Comparison of ENCODE assay signal across 16 cellular contexts in genomic region chr3:143352031-143352623, GRCh38.
DNase-seq lines count a peak whose midpoint lies in the region; ATAC-seq, FAIRE-seq and TF ChIP-seq lines count a peak whose summit lies in the region.
"Had no signal": no experiment of that assay in that cellular context is flagged by ENCODE, and none has a peak within 500 bp of the region (broad histone marks: within the 10 kb centered on the region; RNA-seq: fewer than 3 reads in every experiment).

No MANE protein-coding gene starts in this region.

- no peaks in the 10 kb centered on the region for H3K4me1 Mint-ChIP-seq in effector memory CD8-positive, alpha-beta T cell (ENCODE audit: low read depth in 2 of 2)

- no peak for FAIRE-seq in kidney (lab: Jason Lieb, UNC)
- FAIRE-seq: A549 had no signal

- H3K27ac ChIP-seq in DND-41 (ENCODE audit: low read length) (peak overlapping the region; percentile 54; the same call in 1 of the 2 replicates), kidney (ENCODE audit: low read depth in 2 of 2, low read length in 2 of 2) (no peak overlapping the region)
- H3K27ac ChIP-seq: A549, C4-2B had no signal

- ATAC-seq in DND-41 (ENCODE audit: insufficient read depth, low read depth) (no peak), GM19328 (IDR thresholded peaks at IDR 0.05; ENCODE audit: unreplicated experiment) (no peak)
- no peak for ATAC-seq in effector memory CD8-positive, alpha-beta T cell (replicated peaks)
- ATAC-seq: A549 had no signal

- no peaks in the 10 kb centered on the region for H3K36me3 ChIP-seq in DND-41 (ENCODE audit: insufficient read depth, low read length)
- H3K36me3 ChIP-seq in kidney (ENCODE audit: control insufficient read depth in 1 of 2, insufficient read depth in 2 of 2, low read length in 2 of 2), result no peaks in the 10 kb centered on the region
- H3K36me3 ChIP-seq: HAP-1 had no signal

- no peak overlapping the region for H3K4me2 ChIP-seq in DND-41 (ENCODE audit: insufficient read depth, low read length)
- H3K4me2 ChIP-seq: A549 had no signal

- no peaks in the 10 kb centered on the region for H3K9me3 Mint-ChIP-seq in effector memory CD8-positive, alpha-beta T cell

- H3K4me1 ChIP-seq in DND-41 (ENCODE audit: insufficient read depth, low read length), result peaks cover 43% of the 10 kb centered on the region
- H3K4me1 ChIP-seq in kidney (ENCODE audit: control insufficient read depth in 1 of 2, insufficient read depth in 1 of 2, low read depth in 1 of 2, low read length in 2 of 2), result no peaks in the 10 kb centered on the region
- H3K4me1 ChIP-seq: A549, HAP-1 had no signal

- DNase-seq in DND-41 (no peak), NCI-H82 treated with DMSO at 0.1 percent for 48 hours (lab: John Stamatoyannopoulos, UW; ENCODE audit: unreplicated experiment) (peak; percentile 53), kidney (peak; percentile 52), pulmonary artery endothelial cell (ENCODE audit: low read depth, low spot score) (peak; percentile 69), GOT3 (lab: John Stamatoyannopoulos, UW) (no peak)
- no peak for DNase-seq in effector memory CD8-positive, alpha-beta T cell
- no peak for DNase-seq in activated CD4-positive, alpha-beta T cell treated with anti-CD3 and anti-CD28 coated beads, Interleukin-2, amount 50 U/mL, for 48 hours
- DNase-seq: DMS 273 treated with DMSO at 0.1 percent for 48 hours, KBM-7, NCI-H1436 treated with DMSO at 0.1 percent for 48 hours, NCI-H2081, NCI-H748 treated with DMSO at 0.1 percent for 48 hours had no signal

- no peaks in the 10 kb centered on the region for H3K9me3 ChIP-seq in DND-41 (ENCODE audit: insufficient read depth, low read length, severe bottlenecking)
- no peaks in the 10 kb centered on the region for H3K9me3 ChIP-seq in kidney (ENCODE audit: control insufficient read depth in 1 of 2, low read length in 2 of 2)
- H3K9me3 ChIP-seq: A549, HAP-1 had no signal

- no peaks in the 10 kb centered on the region for H3K36me3 Mint-ChIP-seq in effector memory CD8-positive, alpha-beta T cell (ENCODE audit: insufficient read depth)

- H3K4me3 Mint-ChIP-seq in effector memory CD8-positive, alpha-beta T cell, result no peak overlapping the region

- H3K4me3 ChIP-seq in DND-41 (ENCODE audit: low read depth in 1 of 2, low read length in 2 of 2), result no peak overlapping the region
- no peak overlapping the region for H3K4me3 ChIP-seq in kidney (ENCODE audit: low read length in 2 of 2)
- H3K4me3 ChIP-seq: A549, HAP-1 had no signal

- H2AFZ ChIP-seq in DND-41 (ENCODE audit: low read depth, low read length), result no peak overlapping the region

- H3K27ac Mint-ChIP-seq in effector memory CD8-positive, alpha-beta T cell, result no peak overlapping the region

- H3K27me3 ChIP-seq in DND-41 (ENCODE audit: insufficient read depth, low read length, poor library complexity), result no peaks in the 10 kb centered on the region

- intact Hi-C loops in kidney (cut with DNase I), result no loop called here

- H3K79me2 ChIP-seq in DND-41 (ENCODE audit: insufficient read depth, low read length), result no peaks in the 10 kb centered on the region

- H3K9ac ChIP-seq in DND-41 (ENCODE audit: low read depth, low read length) (no peak overlapping the region), kidney (ENCODE audit: low read length in 2 of 2) (no peak overlapping the region)

- no peaks in the 10 kb centered on the region for H3K27me3 Mint-ChIP-seq in effector memory CD8-positive, alpha-beta T cell

- TF ChIP-seq CTCF in DND-41 (IDR thresholded peaks at IDR 0.05; ENCODE audit: borderline replicate concordance, extremely low read depth, low read length, poor library complexity, severe bottlenecking) (no peak), kidney (IDR thresholded peaks at IDR 0.05; ENCODE audit: borderline replicate concordance, extremely low read depth, insufficient read depth) (no peak)

- H4K20me1 ChIP-seq in DND-41 (ENCODE audit: insufficient read depth, low read length), result no peaks in the 10 kb centered on the region

Comparison
In these comparisons a context has a peak if more than half of its experiments do, and no peak if none do; other contexts are left out.
1. DNase-seq: peak in NCI-H82 treated with DMSO at 0.1 percent for 48 hours (single experiment), kidney (single experiment) and pulmonary artery endothelial cell (single experiment); none in DND-41 (single experiment), effector memory CD8-positive, alpha-beta T cell (0 of 3), activated CD4-positive, alpha-beta T cell treated with anti-CD3 and anti-CD28 coated beads, Interleukin-2, amount 50 U/mL, for 48 hours (0 of 2) and GOT3 (single experiment).